20 cellular contexts compared by ENCODE assay signal in genomic region chr16:66677836-66678235, GRCh38. TPM values are rescaled to one million over a fixed set of nuclear protein-coding genes. Genes with fewer than 3 reads are reported as not detected.
DNase-seq lines count a peak whose midpoint lies in the region; ATAC-seq, FAIRE-seq and TF ChIP-seq lines count a peak whose summit lies in the region.
"Had no signal": no experiment of that assay in that cellular context is flagged by ENCODE, and none has a peak within 500 bp of the region (broad histone marks: within the 10 kb centered on the region; RNA-seq: fewer than 3 reads in every experiment).

No MANE protein-coding gene starts in this region.

- H3K79me2 ChIP-seq in HepG2 (ENCODE audit: insufficient read depth, low read length): no peaks in the 10 kb centered on the region

- no peak for TF ChIP-seq EP300 in HepG2 (IDR thresholded peaks at IDR 0.05; ENCODE audit: low read depth in 2 of 2, low read length in 2 of 2)
- no peak for TF ChIP-seq EP300 in HepG2 (CRISPR knock-in tag; IDR thresholded peaks at IDR 0.05; ENCODE audit: borderline replicate concordance)

- FAIRE-seq in HepG2 (lab: Jason Lieb, UNC): no peak
- FAIRE-seq: A204.1, D721Med, G401.6, GM12891, GM18507 had no signal

- POLR2A ChIA-PET in WTC11 (lab: Charles Lee): no interaction called here
- POLR2A ChIA-PET in HepG2 (lab: Yijun Ruan, JAX): no interaction called here

- TF ChIP-seq POLR2A in HepG2 (IDR thresholded peaks at IDR 0.05; ENCODE audit: insufficient read depth in 1 of 2, low read depth in 2 of 2, low read length in 2 of 2) (no peak), thyroid gland (IDR thresholded peaks at IDR 0.05) (no peak)

- H3K27me3 ChIP-seq in HepG2 (ENCODE audit: control insufficient read depth in 1 of 2, insufficient read depth in 2 of 2, low read length in 2 of 2): no peaks in the 10 kb centered on the region
- H3K27me3 ChIP-seq in thyroid gland: no peaks in the 10 kb centered on the region
- H3K27me3 ChIP-seq: BE2C had no signal

- no peak overlapping the region for H3K4me2 ChIP-seq in HepG2 (ENCODE audit: low read depth, low read length)

- H3K9me3 Mint-ChIP-seq in HFFc6: no peaks in the 10 kb centered on the region
- peaks cover 4% of the 10 kb centered on the region; the same call in 1 of the 2 replicates for H3K9me3 Mint-ChIP-seq in WTC11
- H3K9me3 Mint-ChIP-seq in stimulated activated memory B cell treated with anti-CD40 and anti-IgM and Interleukin-4, amounts not matched to agents 10 μg/mL and 1 μg/mL and 100 μg/mL, for 72 hours: no peaks in the 10 kb centered on the region
- H3K9me3 Mint-ChIP-seq: CD4-positive, alpha-beta T cell; IgD-negative memory B cell had no signal

- TF ChIP-seq CTCF in HFFc6 (IDR thresholded peaks at IDR 0.05): no peak
- TF ChIP-seq CTCF in WTC11 (IDR thresholded peaks at IDR 0.05): no peak
- TF ChIP-seq CTCF in HepG2 (CRISPR knock-in tag; IDR thresholded peaks at IDR 0.05): no peak
- no peak for TF ChIP-seq CTCF in thyroid gland (IDR thresholded peaks at IDR 0.05)

- no peak overlapping the region for H3K9ac ChIP-seq in HepG2 (ENCODE audit: insufficient read depth, low read depth, low read length)

- H2AFZ ChIP-seq in HepG2 (ENCODE audit: low read length): no peak overlapping the region

- H3K4me1 ChIP-seq in HepG2 (ENCODE audit: insufficient read depth, low read length) (peaks cover 9% of the 10 kb centered on the region), thyroid gland (peaks cover 43 to 53% of the 10 kb centered on the region in 2 donors)
- H3K4me1 ChIP-seq: BE2C, Caco-2 had no signal

- intact Hi-C loops in HepG2 (cut with micrococcal nuclease; ENCODE audit: unreplicated experiment): no loop called here
- intact Hi-C loops in thyroid gland (cut with DNase I): no loop called here

- H3K36me3 ChIP-seq in HepG2 (replicated peaks in 1 of 2; ENCODE audit: control insufficient read depth in 1 of 2, insufficient read depth in 2 of 2, low read length in 2 of 2) (peaks cover 0 to 4% of the 10 kb centered on the region in 2 experiments; a peak in 2 of 5 replicates), thyroid gland (no peaks in the 10 kb centered on the region)
- H3K36me3 ChIP-seq: BE2C had no signal

- DNase-seq in HFFc6: no peak
- DNase-seq in WTC11 (ENCODE audit: low spot score): no peak
- DNase-seq in HepG2 (ENCODE audit: low spot score): no peak
- peak; percentile 90 to 92 for DNase-seq in thyroid gland
- DNase-seq in stimulated activated CD4-positive, alpha-beta T cell treated with anti-CD3 and anti-CD28 coated beads, Interleukin-1b, Interleukin-23, amount 100 ng/mL, for 48 hours: no peak
- DNase-seq: ACHN; BE2C; Caco-2; CD4-positive, alpha-beta T cell; KBM-7 had no signal

- peak overlapping the region; percentile 0 for H3K27ac ChIP-seq in HepG2 (ENCODE audit: extremely low read length, insufficient read depth, low read length)
- peak overlapping the region; percentile 82 to 88 (median 83) for H3K27ac ChIP-seq in thyroid gland
- H3K27ac ChIP-seq: HL-60 had no signal

- H3K9me3 ChIP-seq in HepG2 (ENCODE audit: low read length) (no peaks in the 10 kb centered on the region), thyroid gland (no peaks in the 10 kb centered on the region)
- H3K9me3 ChIP-seq: BE2C, Caco-2, HAP-1 had no signal

- H3K27ac Mint-ChIP-seq in HFFc6: peak overlapping the region; percentile 54; the same call in 1 of the 2 replicates
- H3K27ac Mint-ChIP-seq in WTC11: peak overlapping the region; percentile 50; the same call in 1 of the 2 replicates
- H3K27ac Mint-ChIP-seq in stimulated activated memory B cell treated with anti-CD40 and anti-IgM and Interleukin-4, amounts not matched to agents 10 μg/mL and 1 μg/mL and 100 μg/mL, for 72 hours: no peak overlapping the region
- H3K27ac Mint-ChIP-seq: CD4-positive, alpha-beta T cell had no signal

- H4K20me1 ChIP-seq in HepG2 (ENCODE audit: insufficient read depth, low read length): no peaks in the 10 kb centered on the region; the same call in 1 of the 2 replicates

- H3K4me3 Mint-ChIP-seq in HFFc6 (no peak overlapping the region), WTC11 (no peak overlapping the region)
- H3K4me3 Mint-ChIP-seq in stimulated activated memory B cell treated with anti-CD40 and anti-IgM and Interleukin-4, amounts not matched to agents 10 μg/mL and 1 μg/mL and 100 μg/mL, for 72 hours: no peak overlapping the region
- H3K4me3 Mint-ChIP-seq: CD4-positive, alpha-beta T cell; IgD-negative memory B cell had no signal

- H3K4me1 Mint-ChIP-seq in HFFc6 (ENCODE audit: low read depth) (peaks cover 32% of the 10 kb centered on the region), WTC11 (peaks cover 4% of the 10 kb centered on the region; the same call in 1 of the 2 replicates)
- no peaks in the 10 kb centered on the region for H3K4me1 Mint-ChIP-seq in stimulated activated memory B cell treated with anti-CD40 and anti-IgM and Interleukin-4, amounts not matched to agents 10 μg/mL and 1 μg/mL and 100 μg/mL, for 72 hours

- H3K4me3 ChIP-seq in HepG2 (replicated peaks in 1 of 3; ENCODE audit: insufficient read depth in 1 of 3, low read depth in 2 of 3, low read length in 3 of 3) (no peak overlapping the region), thyroid gland (replicated peaks in 1 of 3) (no peak overlapping the region)
- H3K4me3 ChIP-seq: HAP-1 had no signal

- H3K27me3 Mint-ChIP-seq in HFFc6 (ENCODE audit: insufficient read depth) (peaks cover 1% of the 10 kb centered on the region), WTC11 (ENCODE audit: low read depth) (no peaks in the 10 kb centered on the region; the same call in 1 of the 2 replicates)
- no peaks in the 10 kb centered on the region for H3K27me3 Mint-ChIP-seq in stimulated activated memory B cell treated with anti-CD40 and anti-IgM and Interleukin-4, amounts not matched to agents 10 μg/mL and 1 μg/mL and 100 μg/mL, for 72 hours
- H3K27me3 Mint-ChIP-seq: CD4-positive, alpha-beta T cell; IgD-negative memory B cell had no signal

- H3K36me3 Mint-ChIP-seq in HFFc6 (ENCODE audit: low read depth) (peaks cover 5% of the 10 kb centered on the region; the same call in 1 of the 2 replicates), WTC11 (peaks cover 16% of the 10 kb centered on the region)
- H3K36me3 Mint-ChIP-seq in stimulated activated memory B cell treated with anti-CD40 and anti-IgM and Interleukin-4, amounts not matched to agents 10 μg/mL and 1 μg/mL and 100 μg/mL, for 72 hours: no peaks in the 10 kb centered on the region
- H3K36me3 Mint-ChIP-seq: IgD-negative memory B cell had no signal

- ATAC-seq in WTC11: no peak
- peak; percentile 25; the same call in 1 of the 3 replicates for ATAC-seq in HepG2
- ATAC-seq in stimulated activated memory B cell treated with anti-CD40 and anti-IgM and Interleukin-4, amounts not matched to agents 10 μg/mL and 1 μg/mL and 100 μg/mL, for 72 hours: no peak
- no peak for ATAC-seq in HG03521 (IDR thresholded peaks at IDR 0.05; ENCODE audit: unreplicated experiment)

- WGBS in HepG2 (ENCODE audit: low lambda C conversion rate): 97% methylated on average over 6 of the region's 6 CpGs
- 53 to 59% methylated on average over 5 to 6 of the region's 6 CpGs for WGBS in thyroid gland, 2 donors

- CTCF ChIA-PET in WTC11 (lab: Charles Lee) (interaction anchor here (0.9 kb wide), 1 partner anchor 26 kb away, joined by 5 read pairs; no protein-coding TSS in a partner anchor), HepG2 (lab: Yijun Ruan, JAX; ENCODE audit: low intra/inter-chr PET ratio, low total read pairs) (no interaction called here)

- in situ Hi-C loops in HepG2 (cut with HindIII; ENCODE audit: extremely low pct_ligation_motif_present, low pct_unique_long_range_greater_than_20kb): no loop called here

- no TSS peak for BruUV-seq in HepG2 (replicated peaks; lab: Mats Ljungman, UMichigan)

- TF ChIP-seq RAD21 in HepG2 (CRISPR knock-in tag; IDR thresholded peaks at IDR 0.05): no peak

TF ChIP-seq in WTC11, 78 proteins besides CTCF, POLR2A, EP300 and RAD21:
- TF ChIP-seq SP1 (CRISPR knock-in tag; conservative IDR thresholded peaks at IDR 0.05): no peak

TF ChIP-seq in HepG2, 621 proteins besides CTCF, POLR2A, EP300 and RAD21:
- TF ChIP-seq HNF4A (CRISPR knock-in tag; IDR thresholded peaks at IDR 0.05) (no peak), MAX (IDR thresholded peaks at IDR 0.05) (no peak)

RNA-seq across cellular contexts. Expression of gene CMTM4, which starts 18.7 kb away (rescaled TPM):
- total RNA-seq in HFFc6 (2021; fragmentation: NEBNext Ultra II Directional; extraction: Animal tissue kit (Norgen Biotek cat#: 25700)): 10 to 100 TPM; 14.2 to 22.0 (median 18.8) TPM
- 56.2 to 60.6 TPM (median 58.5 TPM) in 3 replicates for total RNA-seq in WTC11 (2021)
- 32.0 and 44.1 TPM in 2 replicates for total RNA-seq in HepG2 (2016; rRNA removed; fragmentation: Illumina TruSeq; extraction: Trizol)
- 10.6 and 12.8 TPM in 2 replicates for total RNA-seq in HepG2 (2016; cell fraction: cytosol; rRNA removed; fragmentation: Illumina TruSeq; extraction: Trizol; ENCODE audit: low read depth)
- total RNA-seq in HepG2 (2016; cell fraction: insoluble cytoplasmic fraction; rRNA removed; fragmentation: Illumina TruSeq; extraction: Trizol): 32.2 and 42.2 TPM in 2 replicates
- 27.4 and 28.5 TPM in 2 replicates for total RNA-seq in HepG2 (2016; cell fraction: membrane; rRNA removed; fragmentation: Illumina TruSeq; extraction: Trizol)
- 32.4 and 32.8 TPM in 2 replicates for total RNA-seq in HepG2 (2016; cell fraction: nucleus; rRNA removed; fragmentation: Illumina TruSeq; extraction: Trizol)
- 36.3 and 41.3 TPM in 2 replicates for polyA plus RNA-seq in HepG2 (2011; rRNA removed)
- polyA plus RNA-seq in HepG2 (2011; cell fraction: cytosol; rRNA removed): 38.1 and 43.4 TPM in 2 replicates
- 45.0 and 48.2 TPM in 2 replicates for polyA plus RNA-seq in HepG2 (2011; cell fraction: nucleus; rRNA removed)
- 30.6 and 31.6 TPM in 2 replicates for polyA plus RNA-seq in HepG2 (2012)
- polyA plus RNA-seq in HepG2 (2016; cell fraction: cytosol; fragmentation: Illumina TruSeq; extraction: Trizol; ENCODE audit: low read depth): 3.9 and 4.5 TPM in 2 replicates
- 29.5 and 30.3 TPM in 2 replicates for polyA plus RNA-seq in HepG2 (2016; cell fraction: insoluble cytoplasmic fraction; fragmentation: Illumina TruSeq; extraction: Trizol; ENCODE audit: low read depth)
- polyA plus RNA-seq in HepG2 (2016; cell fraction: membrane; fragmentation: Illumina TruSeq; extraction: Trizol; ENCODE audit: low read depth): 10.0 and 11.3 TPM in 2 replicates
- polyA plus RNA-seq in HepG2 (2016; cell fraction: nucleus; fragmentation: Illumina TruSeq; extraction: Trizol; ENCODE audit: insufficient read depth, low read depth): 32.1 and 32.5 TPM in 2 replicates
- polyA minus RNA-seq in HepG2 (2011; rRNA and poly(A)+ RNA removed; ENCODE audit: low replicate concordance): 61.0 and 116 TPM in 2 replicates
- 47.2 and 48.9 TPM in 2 replicates for polyA minus RNA-seq in HepG2 (2011; cell fraction: cytosol; rRNA and poly(A)+ RNA removed)
- 31.5 and 35.9 TPM in 2 replicates for polyA minus RNA-seq in HepG2 (2011; cell fraction: nucleus; rRNA and poly(A)+ RNA removed)
- 100 to 1,000 TPM; 170 to 246 (median 201) TPM for total RNA-seq in thyroid gland

Comparison
In these comparisons a context has a peak if more than half of its experiments do, and no peak if none do; other contexts are left out.
1. DNase-seq: peak in thyroid gland (2 of 2); none in HFFc6 (single experiment), WTC11 (single experiment), HepG2 (single experiment) and stimulated activated CD4-positive, alpha-beta T cell treated with anti-CD3 and anti-CD28 coated beads, Interleukin-1b, Interleukin-23, amount 100 ng/mL, for 48 hours (single experiment).